21 cellular contexts compared by ENCODE assay signal in the genomic region with DNA sequence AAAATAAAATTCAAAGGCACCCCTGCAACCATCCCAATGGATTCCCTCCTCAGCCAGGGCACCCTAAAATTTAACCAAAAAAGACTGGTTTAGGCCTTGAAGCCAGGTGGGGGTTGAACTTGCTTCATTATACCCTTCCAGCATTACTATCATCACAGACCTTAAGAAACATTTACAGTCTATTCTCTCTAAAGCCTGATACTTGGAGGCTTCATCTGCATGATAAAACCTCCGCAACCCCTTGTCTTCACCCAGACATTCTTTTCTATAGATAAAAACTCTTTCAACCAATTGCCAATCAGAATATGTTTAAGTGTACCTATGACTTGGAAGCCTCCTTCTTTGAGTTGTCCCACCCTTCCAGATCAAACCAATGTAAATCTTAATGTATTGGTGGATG. TPM values are rescaled to one million over a fixed set of nuclear protein-coding genes. Genes with fewer than 3 reads are reported as not detected.
DNase-seq lines count a peak whose midpoint lies in the region; ATAC-seq, FAIRE-seq and TF ChIP-seq lines count a peak whose summit lies in the region.
"Had no signal": no experiment of that assay in that cellular context is flagged by ENCODE, and none has a peak within 500 bp of the region (broad histone marks: within the 10 kb centered on the region; RNA-seq: fewer than 3 reads in every experiment).

No MANE protein-coding gene starts in this region.

- peaks cover 85% of the 10 kb centered on the region for H3K79me2 ChIP-seq in K562 (ENCODE audit: control insufficient read depth, insufficient read depth, low read length)

- in situ Hi-C loops in K562 (cut with MboI): no loop called here

- CTCF ChIA-PET in CD8-positive, alpha-beta T cell (lab: Charles Lee): no interaction called here
- CTCF ChIA-PET in K562 (lab: Yijun Ruan, JAX; ENCODE audit: low intra/inter-chr PET ratio): no interaction called here
- CTCF ChIA-PET in naive thymus-derived CD4-positive, alpha-beta T cell (lab: Charles Lee): no interaction called here

- H3K9me3 Mint-ChIP-seq in CD8-positive, alpha-beta T cell: no peaks in the 10 kb centered on the region
- peaks cover 0 to 8% (median 0%) of the 10 kb centered on the region in 11 donors for H3K9me3 Mint-ChIP-seq in naive thymus-derived CD4-positive, alpha-beta T cell

- TF ChIP-seq POLR2A in K562 (conservative IDR thresholded peaks at IDR 0.05) (no peak), spleen (IDR thresholded peaks at IDR 0.05) (no peak)

- H3K27ac ChIP-seq in CD8-positive, alpha-beta T cell (ENCODE audit: low read depth, low read length): no peak overlapping the region
- peak overlapping the region; percentile 48; the same call in 1 of the 2 replicates for H3K27ac ChIP-seq in HUES6 (ENCODE audit: low read depth, low read length)
- no peak overlapping the region; the same call in 2 of the 3 replicates for H3K27ac ChIP-seq in K562 (ENCODE audit: extremely low read depth, low read depth, low read length)
- no peak overlapping the region for H3K27ac ChIP-seq in naive thymus-derived CD4-positive, alpha-beta T cell (ENCODE audit: low read depth, low read length)
- H3K27ac ChIP-seq in spleen: no peak overlapping the region
- H3K27ac ChIP-seq: C4-2B had no signal

- H3K4me3 ChIP-seq in CD8-positive, alpha-beta T cell (ENCODE audit: low read depth, low read length): no peak overlapping the region
- H3K4me3 ChIP-seq in HUES6 (ENCODE audit: low read depth, low read length): no peak overlapping the region
- no peak overlapping the region for H3K4me3 ChIP-seq in K562
- H3K4me3 ChIP-seq in naive thymus-derived CD4-positive, alpha-beta T cell (ENCODE audit: low read length): no peak overlapping the region
- no peak overlapping the region for H3K4me3 ChIP-seq in spleen

- no peaks in the 10 kb centered on the region for H3K9me1 ChIP-seq in K562 (ENCODE audit: control insufficient read depth, insufficient read depth, low read length)

- H3K27me3 ChIP-seq in CD8-positive, alpha-beta T cell (ENCODE audit: insufficient read depth, low read length): no peaks in the 10 kb centered on the region
- no peaks in the 10 kb centered on the region for H3K27me3 ChIP-seq in HUES6 (ENCODE audit: control insufficient read depth, insufficient read depth, low read length)
- H3K27me3 ChIP-seq in K562 (ENCODE audit: control insufficient read depth in 2 of 2, insufficient read depth in 2 of 2, low read length in 2 of 2): no peaks in the 10 kb centered on the region
- no peaks in the 10 kb centered on the region for H3K27me3 ChIP-seq in naive thymus-derived CD4-positive, alpha-beta T cell (ENCODE audit: control insufficient read depth in 2 of 2, insufficient read depth in 2 of 2, low read length in 2 of 2)
- no peaks in the 10 kb centered on the region for H3K27me3 ChIP-seq in spleen (replicated peaks in 1 of 7)

- FAIRE-seq in K562 (lab: Jason Lieb, UNC): no peak
- FAIRE-seq: GM12892 had no signal

- WGBS in K562 (ENCODE audit: insufficient coverage, low coverage, missing lambda C conversion rate): 79% methylated on average over 1 of the region's 1 CpG
- WGBS in spleen, 5 donors: 96 to 100% (median 100%) methylated on average over 1 of the region's 1 CpG

- TF ChIP-seq RAD21 in K562 (CRISPR knock-in tag; conservative IDR thresholded peaks at IDR 0.05 in 1 of 2, IDR thresholded peaks at IDR 0.05 in 1 of 2): no peak

- no peaks in the 10 kb centered on the region for H4K20me1 ChIP-seq in K562 (replicated peaks; ENCODE audit: control insufficient read depth, insufficient read depth, low read length)

- no peak overlapping the region for H3K4me2 ChIP-seq in K562 (ENCODE audit: insufficient read depth, low read length)

- H3K4me3 Mint-ChIP-seq in CD8-positive, alpha-beta T cell: no peak overlapping the region
- peak overlapping the region in 5 of 10 donors; percentile 10 to 65 (median 36) for H3K4me3 Mint-ChIP-seq in naive thymus-derived CD4-positive, alpha-beta T cell
- H3K4me3 Mint-ChIP-seq: HFFc6 had no signal

- no peak overlapping the region for H2AFZ ChIP-seq in K562 (ENCODE audit: low read depth, low read length)

- peaks cover 78% of the 10 kb centered on the region for H3K4me1 Mint-ChIP-seq in CD8-positive, alpha-beta T cell (ENCODE audit: low read depth)
- peaks cover 28 to 93% (median 81%) of the 10 kb centered on the region in 7 donors for H3K4me1 Mint-ChIP-seq in naive thymus-derived CD4-positive, alpha-beta T cell

- POLR2A ChIA-PET in CD8-positive, alpha-beta T cell (lab: Charles Lee): interaction anchor here (1.7 kb wide), 1 partner anchor 17 kb away, joined by 6 read pairs; no protein-coding TSS in a partner anchor
- POLR2A ChIA-PET in K562 (lab: Yijun Ruan, JAX): no interaction called here
- POLR2A ChIA-PET in naive thymus-derived CD4-positive, alpha-beta T cell (lab: Charles Lee): no interaction called here

- H3K4me1 ChIP-seq in CD8-positive, alpha-beta T cell (ENCODE audit: insufficient read depth, low read length): peaks cover 43% of the 10 kb centered on the region
- peaks cover 12% of the 10 kb centered on the region; the same call in 1 of the 2 replicates for H3K4me1 ChIP-seq in HUES6 (ENCODE audit: control insufficient read depth, insufficient read depth, low read length)
- H3K4me1 ChIP-seq in K562 (replicated peaks in 1 of 2; ENCODE audit: control insufficient read depth in 2 of 2, insufficient read depth in 2 of 2, low read length in 2 of 2): peaks cover 5 to 29% of the 10 kb centered on the region in 2 experiments; a peak in 4 of 5 replicates
- H3K4me1 ChIP-seq in naive thymus-derived CD4-positive, alpha-beta T cell (ENCODE audit: control insufficient read depth in 2 of 2, insufficient read depth in 2 of 2, low read length in 2 of 2): peaks cover 4 to 28% of the 10 kb centered on the region in 2 donors
- H3K4me1 ChIP-seq in spleen: peaks cover 13 to 65% (median 24%) of the 10 kb centered on the region in 6 donors
- H3K4me1 ChIP-seq: Caco-2 had no signal

- peak overlapping the region; percentile 41 for H3K9ac ChIP-seq in HUES6 (ENCODE audit: low read length)
- no peak overlapping the region; a peak in 1 of 4 replicates for H3K9ac ChIP-seq in K562 (ENCODE audit: insufficient read depth in 1 of 2, low read depth in 2 of 2, low read length in 2 of 2)

- no peaks in the 10 kb centered on the region for H3K36me3 ChIP-seq in CD8-positive, alpha-beta T cell (ENCODE audit: insufficient read depth, low read length)
- peaks cover 35% of the 10 kb centered on the region for H3K36me3 ChIP-seq in HUES6 (ENCODE audit: control insufficient read depth, insufficient read depth, low read length)
- peaks cover 18% of the 10 kb centered on the region; the same call in 2 of the 3 replicates for H3K36me3 ChIP-seq in K562 (ENCODE audit: control insufficient read depth, insufficient read depth, low read length)
- peaks cover 0 to 5% (median 0%) of the 10 kb centered on the region in 3 experiments for H3K36me3 ChIP-seq in naive thymus-derived CD4-positive, alpha-beta T cell (ENCODE audit: control insufficient read depth in 2 of 3, insufficient read depth in 3 of 3, low read length in 3 of 3)
- peaks cover 0 to 40% (median 0%) of the 10 kb centered on the region in 6 donors for H3K36me3 ChIP-seq in spleen

- no peaks in the 10 kb centered on the region for H3K27me3 Mint-ChIP-seq in CD8-positive, alpha-beta T cell (ENCODE audit: low read depth)
- no peaks in the 10 kb centered on the region for H3K27me3 Mint-ChIP-seq in naive thymus-derived CD4-positive, alpha-beta T cell

- DNase-seq in CD8-positive, alpha-beta T cell: no peak
- DNase-seq in K562 (ENCODE audit: extremely low read depth in 1 of 4, low spot score in 3 of 4): no peak
- no peak for DNase-seq in naive thymus-derived CD4-positive, alpha-beta T cell
- DNase-seq in spleen: no peak
- no peak for DNase-seq in activated CD4-positive, CD25-positive, alpha-beta regulatory T cell treated with anti-CD3 and anti-CD28 coated beads, Interleukin-2, amount 50 U/mL, for 72 hours
- DNase-seq in activated CD4-positive, CD25-positive, alpha-beta regulatory T cell (lab: John Stamatoyannopoulos, UW): no peak
- DNase-seq: Caco-2, DMS153, GOT3, HFFc6, IMR-90, Kasumi-1, MM.1S, NCI-H1092 treated with DMSO at 0.1 percent for 48 hours, NCI-H187, NCI-H226, NCI-H69, SHP77 treated with DMSO at 0.1 percent for 48 hours had no signal

- BruUV-seq in K562 (replicated peaks; lab: Mats Ljungman, UMichigan): no TSS peak

- no peaks in the 10 kb centered on the region for H3K9me3 ChIP-seq in CD8-positive, alpha-beta T cell (ENCODE audit: low read length)
- H3K9me3 ChIP-seq in HUES6 (ENCODE audit: control insufficient read depth, insufficient read depth, low read depth, low read length) (peaks cover 62% of the 10 kb centered on the region), K562 (replicated peaks; ENCODE audit: control insufficient read depth, insufficient read depth, low read depth, low read length) (no peaks in the 10 kb centered on the region), spleen (peaks cover 0 to 20% (median 12%) of the 10 kb centered on the region in 8 donors)
- H3K9me3 ChIP-seq in naive thymus-derived CD4-positive, alpha-beta T cell (ENCODE audit: control insufficient read depth in 2 of 3, low read length in 3 of 3): no peaks in the 10 kb centered on the region

- H3K36me3 Mint-ChIP-seq in CD8-positive, alpha-beta T cell: peaks cover 29% of the 10 kb centered on the region
- peaks cover 4 to 47% (median 11%) of the 10 kb centered on the region in 5 donors for H3K36me3 Mint-ChIP-seq in naive thymus-derived CD4-positive, alpha-beta T cell

- peak overlapping the region; percentile 20 for H3K27ac Mint-ChIP-seq in CD8-positive, alpha-beta T cell
- H3K27ac Mint-ChIP-seq in naive thymus-derived CD4-positive, alpha-beta T cell: peak overlapping the region in 8 of 9 donors; percentile 30 to 93 (median 82)
- H3K27ac Mint-ChIP-seq: HFFc6 had no signal

- no peak for TF ChIP-seq EP300 in K562 (IDR thresholded peaks at IDR 0.05; ENCODE audit: low read length)

- ATAC-seq in CD8-positive, alpha-beta T cell: no peak
- ATAC-seq in K562: peak; percentile 14; the same call in 2 of the 3 replicates
- ATAC-seq in naive thymus-derived CD4-positive, alpha-beta T cell: no peak

- TF ChIP-seq CTCF in CD8-positive, alpha-beta T cell (IDR thresholded peaks at IDR 0.05): no peak
- no peak for TF ChIP-seq CTCF in K562 (IDR thresholded peaks at IDR 0.05 in 2 of 3, conservative IDR thresholded peaks at IDR 0.05 in 1 of 3; ENCODE audit: insufficient read depth in 2 of 3, low read depth in 1 of 3, low read length in 3 of 3)
- TF ChIP-seq CTCF in spleen (IDR thresholded peaks at IDR 0.05 in 8 of 11, conservative IDR thresholded peaks at IDR 0.05 in 3 of 11): no peak

- intact Hi-C loops in CD8-positive, alpha-beta T cell (cut with DNase I, micrococcal nuclease): no loop called here
- intact Hi-C loops in K562 (cut with micrococcal nuclease): no loop called here
- intact Hi-C loops in naive thymus-derived CD4-positive, alpha-beta T cell (cut with micrococcal nuclease): no loop called here
- intact Hi-C loops in spleen (cut with DNase I; ENCODE audit: low total_unique reads): no loop called here

RNA-seq across cellular contexts. Expression of a gene that starts 17.9 kb away (rescaled TPM):
- 10 to 100 TPM; 22.4 to 24.7 TPM for total RNA-seq in CD8-positive, alpha-beta T cell
- 75.7 and 129 TPM in 2 replicates for total RNA-seq in K562 (2011; cell fraction: chromatin; rRNA removed; ENCODE audit: low replicate concordance)
- total RNA-seq in K562 (2011; cell fraction: nucleolus; rRNA removed): 28.3 and 31.5 TPM in 2 replicates
- total RNA-seq in K562 (2011; cell fraction: nucleoplasm; rRNA removed): 48.5 and 80.2 TPM in 2 replicates
- total RNA-seq in K562 (2014; rRNA removed): 31.0 and 33.4 TPM in 2 replicates
- total RNA-seq in K562 (2014; rRNA removed; fragmentation: Illumina TruSeq; extraction: Trizol): 39.7 and 53.2 TPM in 2 replicates
- total RNA-seq in K562 (2015; rRNA removed; fragmentation: Illumina TruSeq; extraction: Trizol): 27.0 and 30.1 TPM in 2 replicates
- total RNA-seq in K562 (2021): 51.7 and 66.2 TPM in 2 replicates
- 37.0 and 39.6 TPM in 2 replicates for polyA plus RNA-seq in K562 (2011; rRNA removed)
- 17.0 and 22.4 TPM in 2 replicates for polyA plus RNA-seq in K562 (2011; cell fraction: cytosol; rRNA removed)
- polyA plus RNA-seq in K562 (2011; cell fraction: nucleus; rRNA removed): 37.9 and 38.1 TPM in 2 replicates
- 26.3 and 34.7 TPM in 2 replicates for polyA plus RNA-seq in K562 (2012)
- 28.4 and 31.2 TPM in 2 replicates for polyA plus RNA-seq in K562 (2014; fragmentation: Illumina TruSeq; extraction: Trizol)
- polyA plus RNA-seq in K562 (2014; fragmentation: Nextera tagmentation; extraction: Ambion mirVana): 1 to 10 TPM; 6.4 to 8.7 TPM
- polyA plus RNA-seq in K562 (2014; rRNA removed): 19.2 and 19.3 TPM in 2 replicates
- 39.1 and 60.7 TPM in 2 replicates for polyA minus RNA-seq in K562 (2011; rRNA and poly(A)+ RNA removed)
- 17.6 and 29.5 TPM in 2 replicates for polyA minus RNA-seq in K562 (2011; cell fraction: cytosol; rRNA and poly(A)+ RNA removed)
- polyA minus RNA-seq in K562 (2011; cell fraction: nucleus; rRNA and poly(A)+ RNA removed): 19.1 and 32.4 TPM in 2 replicates
- total RNA-seq in naive thymus-derived CD4-positive, alpha-beta T cell: 10 to 100 TPM; 30.9 to 57.9 (median 45.3) TPM
- 10 to 100 TPM in 1 of 2 donors, 1 to 10 TPM in 1; 8.0 to 11.4 TPM for polyA plus RNA-seq in naive thymus-derived CD4-positive, alpha-beta T cell
- 10 to 100 TPM; 29.8 to 54.8 (median 36.7) TPM for total RNA-seq in spleen
- 10 to 100 TPM in 1 of 3 donors, 1 to 10 TPM in 2; 8.4 to 10.0 (median 8.6) TPM for polyA plus RNA-seq in spleen

RNA-seq across cellular contexts. Expression of a gene that starts 23.0 kb away (rescaled TPM):
- 10 to 100 TPM; 32.1 to 38.6 TPM for total RNA-seq in CD8-positive, alpha-beta T cell
- 16.0 and 52.2 TPM in 2 replicates for total RNA-seq in K562 (2011; cell fraction: chromatin; rRNA removed; ENCODE audit: low replicate concordance)
- 18.8 and 22.8 TPM in 2 replicates for total RNA-seq in K562 (2011; cell fraction: nucleolus; rRNA removed)
- total RNA-seq in K562 (2011; cell fraction: nucleoplasm; rRNA removed): 52.5 and 85.3 TPM in 2 replicates
- total RNA-seq in K562 (2014; rRNA removed) (36.3 and 45.8 TPM in 2 replicates), K562 (2014; rRNA removed; fragmentation: Illumina TruSeq; extraction: Trizol) (232 and 260 TPM in 2 replicates), K562 (2015; rRNA removed; fragmentation: Illumina TruSeq; extraction: Trizol) (92.9 and 111 TPM in 2 replicates), K562 (2021) (124 and 142 TPM in 2 replicates), spleen (10 to 100 TPM; 14.5 to 36.8 (median 29.7) TPM)
- polyA plus RNA-seq in K562 (2011; rRNA removed) (79.9 and 153 TPM in 2 replicates), K562 (2014; fragmentation: Illumina TruSeq; extraction: Trizol) (202 and 243 TPM in 2 replicates), K562 (2014; fragmentation: Nextera tagmentation; extraction: Ambion mirVana) (100 to 1,000 TPM; 513 to 620 TPM), K562 (2014; rRNA removed) (165 and 186 TPM in 2 replicates), spleen (100 to 1,000 TPM in 2 of 3 donors, 10 to 100 TPM in 1; 95.1 to 142 (median 101) TPM)
- polyA plus RNA-seq in K562 (2011; cell fraction: cytosol; rRNA removed): 7.1 and 54.4 TPM in 2 replicates
- polyA plus RNA-seq in K562 (2011; cell fraction: nucleus; rRNA removed): 25.4 and 34.2 TPM in 2 replicates
- 136 and 164 TPM in 2 replicates for polyA plus RNA-seq in K562 (2012)
- 45.4 and 47.6 TPM in 2 replicates for polyA minus RNA-seq in K562 (2011; rRNA and poly(A)+ RNA removed)
- polyA minus RNA-seq in K562 (2011; cell fraction: cytosol; rRNA and poly(A)+ RNA removed): 11.6 and 15.8 TPM in 2 replicates
- polyA minus RNA-seq in K562 (2011; cell fraction: nucleus; rRNA and poly(A)+ RNA removed): 24.8 and 33.9 TPM in 2 replicates
- total RNA-seq in naive thymus-derived CD4-positive, alpha-beta T cell: 10 to 100 TPM; 21.5 to 58.8 (median 39.4) TPM
- 100 to 1,000 TPM; 112 to 165 TPM for polyA plus RNA-seq in naive thymus-derived CD4-positive, alpha-beta T cell
